In genomic region chr10:130044067-130045061, GRCh38 we compare ENCODE assay signal across 18 cellular contexts.
"Had no signal": no experiment of that assay in that cellular context is flagged by ENCODE, and none has a peak within 500 bp of the region (broad histone marks: within the 10 kb centered on the region; RNA-seq: fewer than 3 reads in every experiment).

No MANE protein-coding gene starts in this region.

- H3K4me2 ChIP-seq: hepatocyte had no signal

- H3K27me3 ChIP-seq: right lobe of liver had no signal

- H3K36me3 Mint-ChIP-seq: memory B cell; natural killer cell treated with Interleukin-12 subunit alpha and Interleukin-12 subunit beta and Interleukin-15 and Interleukin-18, amount 100 ng/mL, for 72 hours; stimulated activated effector memory CD8-positive, alpha-beta T cell treated with anti-CD3 and anti-CD28 coated beads, Interleukin-12 subunit alpha, Interleukin-12 subunit beta, amount 100 ng/mL, for 72 hours had no signal

- H3K4me1 Mint-ChIP-seq: memory B cell; stimulated activated effector memory CD8-positive, alpha-beta T cell treated with anti-CD3 and anti-CD28 coated beads, Interleukin-12 subunit alpha, Interleukin-12 subunit beta, amount 100 ng/mL, for 72 hours had no signal

- H3K27ac ChIP-seq: hepatocyte, left lung, lower lobe of right lung, parathyroid adenoma, psoas muscle, right lobe of liver, tibial artery had no signal

- H3K36me3 ChIP-seq: left lung, lower lobe of right lung, right lobe of liver, tibial artery had no signal

- H3K79me2 ChIP-seq: hepatocyte, parathyroid adenoma had no signal

- H3K4me3 Mint-ChIP-seq: memory B cell; natural killer cell treated with Interleukin-12 subunit alpha and Interleukin-12 subunit beta and Interleukin-15 and Interleukin-18, amount 100 ng/mL, for 72 hours; stimulated activated effector memory CD8-positive, alpha-beta T cell treated with anti-CD3 and anti-CD28 coated beads, Interleukin-12 subunit alpha, Interleukin-12 subunit beta, amount 100 ng/mL, for 72 hours; stimulated activated naive CD8-positive, alpha-beta T cell treated with anti-CD3 and anti-CD28 coated beads, Interleukin-15, Interleukin-2, amounts not matched to agents 100 ng/mL and 50 ng/mL, for 24 hours had no signal

- H3K9ac ChIP-seq: parathyroid adenoma had no signal

- H3K9me3 ChIP-seq: left lung, lower lobe of right lung, psoas muscle, right lobe of liver, tibial artery had no signal

- DNase-seq: cerebellar nuclear complex; effector CD8-positive, alpha-beta T cell; foreskin melanocyte; lower lobe of right lung; midbrain; psoas muscle; retina; stimulated activated CD4-positive, alpha-beta T cell treated with anti-CD3 and anti-CD28 coated beads, Interleukin-4, amount 100 ng/mL, for 1 hour; stimulated activated CD8-positive, alpha-beta memory T cell treated with anti-CD3 and anti-CD28 coated beads, Interleukin-4, amount 100 ng/mL, for 48 hours had no signal

- H3K9me3 Mint-ChIP-seq: memory B cell; natural killer cell treated with Interleukin-12 subunit alpha and Interleukin-12 subunit beta and Interleukin-15 and Interleukin-18, amount 100 ng/mL, for 72 hours; stimulated activated effector memory CD8-positive, alpha-beta T cell treated with anti-CD3 and anti-CD28 coated beads, Interleukin-12 subunit alpha, Interleukin-12 subunit beta, amount 100 ng/mL, for 72 hours; stimulated activated naive CD8-positive, alpha-beta T cell treated with anti-CD3 and anti-CD28 coated beads, Interleukin-15, Interleukin-2, amounts not matched to agents 100 ng/mL and 50 ng/mL, for 24 hours had no signal

- H3K4me3 ChIP-seq: hepatocyte, left lung, lower lobe of right lung, psoas muscle, right lobe of liver, tibial artery had no signal

- H2AFZ ChIP-seq: hepatocyte, parathyroid adenoma had no signal

- H3K27ac Mint-ChIP-seq: memory B cell; natural killer cell treated with Interleukin-12 subunit alpha and Interleukin-12 subunit beta and Interleukin-15 and Interleukin-18, amount 100 ng/mL, for 72 hours; stimulated activated effector memory CD8-positive, alpha-beta T cell treated with anti-CD3 and anti-CD28 coated beads, Interleukin-12 subunit alpha, Interleukin-12 subunit beta, amount 100 ng/mL, for 72 hours; stimulated activated naive CD8-positive, alpha-beta T cell treated with anti-CD3 and anti-CD28 coated beads, Interleukin-15, Interleukin-2, amounts not matched to agents 100 ng/mL and 50 ng/mL, for 24 hours had no signal

- ATAC-seq: left lung; lower lobe of right lung; natural killer cell treated with Interleukin-12 subunit alpha and Interleukin-12 subunit beta and Interleukin-15 and Interleukin-18, amount 100 ng/mL, for 72 hours; right lobe of liver; stimulated activated effector memory CD8-positive, alpha-beta T cell treated with anti-CD3 and anti-CD28 coated beads, Interleukin-12 subunit alpha, Interleukin-12 subunit beta, amount 100 ng/mL, for 72 hours had no signal

- H3K4me1 ChIP-seq: left lung, lower lobe of right lung, parathyroid adenoma, psoas muscle, right lobe of liver, tibial artery had no signal
